17 cellular contexts compared by ENCODE assay signal in genomic region chr1:236545621-236546169, GRCh38. TPM values are rescaled to one million over a fixed set of nuclear protein-coding genes. Genes with fewer than 3 reads are reported as not detected.
DNase-seq lines count a peak whose midpoint lies in the region; ATAC-seq, FAIRE-seq and TF ChIP-seq lines count a peak whose summit lies in the region.
"Had no signal": no experiment of that assay in that cellular context is flagged by ENCODE, and none has a peak within 500 bp of the region (broad histone marks: within the 10 kb centered on the region; RNA-seq: fewer than 3 reads in every experiment).

No MANE protein-coding gene starts in this region.

- no peaks in the 10 kb centered on the region for H4K20me1 ChIP-seq in HepG2 (ENCODE audit: insufficient read depth, low read length)

- BruUV-seq in HepG2 (replicated peaks; lab: Mats Ljungman, UMichigan): no TSS peak

- ATAC-seq in HepG2: no peak
- ATAC-seq in right lobe of liver: no peak

- no peaks in the 10 kb centered on the region for H3K79me2 ChIP-seq in HepG2 (ENCODE audit: insufficient read depth, low read length)

- in situ Hi-C loops in HepG2 (cut with HindIII; ENCODE audit: extremely low pct_ligation_motif_present, low pct_unique_long_range_greater_than_20kb): no loop called here

- no peaks in the 10 kb centered on the region for H3K9me3 Mint-ChIP-seq in activated CD4-positive, alpha-beta memory T cell treated with anti-CD3 and anti-CD28 coated beads, Interleukin-2, amount 10 ng/mL, durations not matched to agents 7 days and 5 days
- H3K9me3 Mint-ChIP-seq in immature natural killer cell: no peaks in the 10 kb centered on the region

- H3K4me3 Mint-ChIP-seq in activated CD4-positive, alpha-beta memory T cell treated with anti-CD3 and anti-CD28 coated beads, Interleukin-2, amount 10 ng/mL, durations not matched to agents 7 days and 5 days: no peak overlapping the region
- H3K4me3 Mint-ChIP-seq in immature natural killer cell: no peak overlapping the region

- FAIRE-seq in HepG2 (lab: Jason Lieb, UNC): no peak
- FAIRE-seq: GM12892, H1 had no signal

- H3K27me3 ChIP-seq in HepG2 (ENCODE audit: control insufficient read depth in 1 of 2, insufficient read depth in 2 of 2, low read length in 2 of 2) (no peaks in the 10 kb centered on the region), right lobe of liver (no peaks in the 10 kb centered on the region), spleen (replicated peaks in 1 of 7) (no peaks in the 10 kb centered on the region)
- H3K27me3 ChIP-seq: suprapubic skin had no signal

- H3K9ac ChIP-seq in HepG2 (ENCODE audit: insufficient read depth, low read depth, low read length): no peak overlapping the region

- no peak overlapping the region for H3K27ac ChIP-seq in HepG2 (ENCODE audit: extremely low read length, insufficient read depth, low read length)
- no peak overlapping the region for H3K27ac ChIP-seq in right lobe of liver
- peak overlapping the region in 3 of 8 donors; percentile 16 to 68 (median 26) for H3K27ac ChIP-seq in spleen
- H3K27ac ChIP-seq: coronary artery, suprapubic skin, WERI-Rb-1 had no signal

- H3K36me3 ChIP-seq in HepG2 (replicated peaks in 1 of 2; ENCODE audit: control insufficient read depth in 1 of 2, insufficient read depth in 2 of 2, low read length in 2 of 2) (peaks cover 49 to 96% of the 10 kb centered on the region in 2 experiments), right lobe of liver (peaks cover 7 to 85% (median 46%) of the 10 kb centered on the region in 4 donors), spleen (peaks cover 12 to 100% (median 99%) of the 10 kb centered on the region in 6 donors)

- H3K4me1 Mint-ChIP-seq in activated CD4-positive, alpha-beta memory T cell treated with anti-CD3 and anti-CD28 coated beads, Interleukin-2, amount 10 ng/mL, durations not matched to agents 7 days and 5 days: peaks cover 34% of the 10 kb centered on the region
- peaks cover 12 to 24% of the 10 kb centered on the region in 2 donors for H3K4me1 Mint-ChIP-seq in immature natural killer cell

- peaks cover 87% of the 10 kb centered on the region for H3K36me3 Mint-ChIP-seq in activated CD4-positive, alpha-beta memory T cell treated with anti-CD3 and anti-CD28 coated beads, Interleukin-2, amount 10 ng/mL, durations not matched to agents 7 days and 5 days (ENCODE audit: low read depth)
- peaks cover 36 to 80% (median 54%) of the 10 kb centered on the region in 3 donors for H3K36me3 Mint-ChIP-seq in immature natural killer cell

- 75% methylated on average over 3 of the region's 3 CpGs for WGBS in HepG2 (ENCODE audit: low lambda C conversion rate)
- 55% methylated on average over 3 of the region's 3 CpGs for WGBS in right lobe of liver (ENCODE audit: insufficient coverage, low coverage, low lambda C conversion rate, missing lambda C conversion rate)
- WGBS in spleen, 5 donors: 65 to 74% (median 70%) methylated on average over 3 of the region's 3 CpGs

- H3K9me3 ChIP-seq in HepG2 (ENCODE audit: low read length) (no peaks in the 10 kb centered on the region), right lobe of liver (no peaks in the 10 kb centered on the region), spleen (no peaks in the 10 kb centered on the region)
- H3K9me3 ChIP-seq: suprapubic skin had no signal

- H3K27ac Mint-ChIP-seq in activated CD4-positive, alpha-beta memory T cell treated with anti-CD3 and anti-CD28 coated beads, Interleukin-2, amount 10 ng/mL, durations not matched to agents 7 days and 5 days: peak overlapping the region; percentile 75
- peak overlapping the region; percentile 6 to 89 (median 46) for H3K27ac Mint-ChIP-seq in immature natural killer cell

- no peaks in the 10 kb centered on the region for H3K27me3 Mint-ChIP-seq in activated CD4-positive, alpha-beta memory T cell treated with anti-CD3 and anti-CD28 coated beads, Interleukin-2, amount 10 ng/mL, durations not matched to agents 7 days and 5 days
- H3K27me3 Mint-ChIP-seq in immature natural killer cell (ENCODE audit: low read depth in 3 of 3): peaks cover 0 to 4% (median 0%) of the 10 kb centered on the region in 3 donors

- no peak for TF ChIP-seq RAD21 in HepG2 (CRISPR knock-in tag; IDR thresholded peaks at IDR 0.05)

- H3K4me1 ChIP-seq in HepG2 (ENCODE audit: insufficient read depth, low read length): no peaks in the 10 kb centered on the region
- H3K4me1 ChIP-seq in right lobe of liver: no peaks in the 10 kb centered on the region
- H3K4me1 ChIP-seq in spleen: peaks cover 0 to 15% (median 9%) of the 10 kb centered on the region in 6 donors

- TF ChIP-seq EP300 in HepG2 (IDR thresholded peaks at IDR 0.05; ENCODE audit: low read depth in 2 of 2, low read length in 2 of 2): no peak
- TF ChIP-seq EP300 in HepG2 (CRISPR knock-in tag; IDR thresholded peaks at IDR 0.05; ENCODE audit: borderline replicate concordance): no peak

- intact Hi-C loops in HepG2 (cut with micrococcal nuclease; ENCODE audit: unreplicated experiment) (no loop called here), right lobe of liver (cut with DNase I) (no loop called here), spleen (cut with DNase I; ENCODE audit: low total_unique reads) (no loop called here)

- DNase-seq in HepG2 (ENCODE audit: low spot score): no peak
- no peak for DNase-seq in right lobe of liver
- DNase-seq in activated CD4-positive, alpha-beta memory T cell treated with anti-CD3 and anti-CD28 coated beads, Interleukin-2, amount 10 ng/mL, durations not matched to agents 7 days and 5 days: no peak
- no peak for DNase-seq in immature natural killer cell
- DNase-seq in activated CD8-positive, alpha-beta memory T cell treated with anti-CD3 and anti-CD28 coated beads, Interleukin-2, amount 50 U/mL, for 48 hours: no peak
- no peak for DNase-seq in NCI-H82 treated with DMSO at 0.1 percent for 48 hours (lab: John Stamatoyannopoulos, UW; ENCODE audit: unreplicated experiment)
- no peak for DNase-seq in spleen
- DNase-seq: activated T-cell treated with anti-CD3 and anti-CD28 coated beads for 4 hours, GDM1, NCI-H1048, NCI-H526 treated with DMSO at 0.1 percent for 48 hours, retina, WERI-Rb-1 had no signal

- POLR2A ChIA-PET in HepG2 (lab: Yijun Ruan, JAX): interaction anchor here (1.3 kb wide), 1 partner anchor 50 kb away, joined by 3 read pairs; no protein-coding TSS in a partner anchor
- POLR2A ChIA-PET in activated CD4-positive, alpha-beta memory T cell treated with anti-CD3 and anti-CD28 coated beads, Interleukin-2, amount 10 ng/mL, durations not matched to agents 7 days and 5 days (lab: Charles Lee): interaction anchor here (1.3 kb wide), 1 partner anchor 21 kb away, joined by 6 read pairs; no protein-coding TSS in a partner anchor

- CTCF ChIA-PET in HepG2 (lab: Yijun Ruan, JAX; ENCODE audit: low intra/inter-chr PET ratio, low total read pairs): no interaction called here
- CTCF ChIA-PET in activated CD4-positive, alpha-beta memory T cell treated with anti-CD3 and anti-CD28 coated beads, Interleukin-2, amount 10 ng/mL, durations not matched to agents 7 days and 5 days (lab: Charles Lee): no interaction called here

- H3K4me2 ChIP-seq in HepG2 (ENCODE audit: low read depth, low read length): no peak overlapping the region

- TF ChIP-seq CTCF in HepG2 (CRISPR knock-in tag; IDR thresholded peaks at IDR 0.05): no peak
- no peak for TF ChIP-seq CTCF in right lobe of liver (IDR thresholded peaks at IDR 0.05)
- TF ChIP-seq CTCF in spleen (IDR thresholded peaks at IDR 0.05 in 8 of 11, conservative IDR thresholded peaks at IDR 0.05 in 3 of 11): no peak

- H2AFZ ChIP-seq in HepG2 (ENCODE audit: low read length): no peak overlapping the region

- TF ChIP-seq POLR2A in HepG2 (IDR thresholded peaks at IDR 0.05; ENCODE audit: insufficient read depth in 1 of 2, low read depth in 2 of 2, low read length in 2 of 2) (no peak), right lobe of liver (IDR thresholded peaks at IDR 0.05) (no peak), spleen (IDR thresholded peaks at IDR 0.05) (no peak)

- H3K4me3 ChIP-seq in HepG2 (replicated peaks in 1 of 3; ENCODE audit: insufficient read depth in 1 of 3, low read depth in 2 of 3, low read length in 3 of 3) (no peak overlapping the region), right lobe of liver (no peak overlapping the region), spleen (no peak overlapping the region)
- H3K4me3 ChIP-seq: coronary artery, suprapubic skin had no signal

RNA-seq across cellular contexts. Expression of gene LGALS8, which starts 21.9 kb away (rescaled TPM):
- total RNA-seq in HepG2 (2016; rRNA removed; fragmentation: Illumina TruSeq; extraction: Trizol) (29.3 and 42.1 TPM in 2 replicates), right lobe of liver (10 to 100 TPM; 30.4 to 69.3 (median 42.3) TPM), spleen (100 to 1,000 TPM; 128 to 276 (median 155) TPM)
- total RNA-seq in HepG2 (2016; cell fraction: cytosol; rRNA removed; fragmentation: Illumina TruSeq; extraction: Trizol; ENCODE audit: low read depth): 8.7 and 9.3 TPM in 2 replicates
- total RNA-seq in HepG2 (2016; cell fraction: insoluble cytoplasmic fraction; rRNA removed; fragmentation: Illumina TruSeq; extraction: Trizol): 33.2 and 42.9 TPM in 2 replicates
- total RNA-seq in HepG2 (2016; cell fraction: membrane; rRNA removed; fragmentation: Illumina TruSeq; extraction: Trizol): 9.5 and 12.0 TPM in 2 replicates
- 34.9 and 35.8 TPM in 2 replicates for total RNA-seq in HepG2 (2016; cell fraction: nucleus; rRNA removed; fragmentation: Illumina TruSeq; extraction: Trizol)
- polyA plus RNA-seq in HepG2 (2011; rRNA removed) (139 and 185 TPM in 2 replicates), immature natural killer cell (10 to 100 TPM; 24.9 to 43.6 (median 26.6) TPM), spleen (10 to 100 TPM; 18.4 to 33.4 (median 25.6) TPM)
- 73.1 and 90.2 TPM in 2 replicates for polyA plus RNA-seq in HepG2 (2011; cell fraction: cytosol; rRNA removed)
- 364 and 373 TPM in 2 replicates for polyA plus RNA-seq in HepG2 (2011; cell fraction: nucleus; rRNA removed)
- polyA plus RNA-seq in HepG2 (2012): 85.0 and 141 TPM in 2 replicates
- polyA plus RNA-seq in HepG2 (2016; cell fraction: cytosol; fragmentation: Illumina TruSeq; extraction: Trizol; ENCODE audit: low read depth): 3.5 and 4.0 TPM in 2 replicates
- polyA plus RNA-seq in HepG2 (2016; cell fraction: insoluble cytoplasmic fraction; fragmentation: Illumina TruSeq; extraction: Trizol; ENCODE audit: low read depth): 37.9 and 40.2 TPM in 2 replicates
- 5.3 and 7.0 TPM in 2 replicates for polyA plus RNA-seq in HepG2 (2016; cell fraction: membrane; fragmentation: Illumina TruSeq; extraction: Trizol; ENCODE audit: low read depth)
- 40.4 and 41.7 TPM in 2 replicates for polyA plus RNA-seq in HepG2 (2016; cell fraction: nucleus; fragmentation: Illumina TruSeq; extraction: Trizol; ENCODE audit: insufficient read depth, low read depth)
- polyA minus RNA-seq in HepG2 (2011; rRNA and poly(A)+ RNA removed; ENCODE audit: low replicate concordance): 0.05 and 121 TPM in 2 replicates
- 79.2 and 81.2 TPM in 2 replicates for polyA minus RNA-seq in HepG2 (2011; cell fraction: cytosol; rRNA and poly(A)+ RNA removed)
- 325 and 368 TPM in 2 replicates for polyA minus RNA-seq in HepG2 (2011; cell fraction: nucleus; rRNA and poly(A)+ RNA removed)
- total RNA-seq in activated CD4-positive, alpha-beta memory T cell treated with anti-CD3 and anti-CD28 coated beads, Interleukin-2, amount 10 ng/mL, durations not matched to agents 7 days and 5 days: 100 to 1,000 TPM; 145 to 146 TPM

RNA-seq across cellular contexts. Expression of gene HEATR1, which starts 58.6 kb away (rescaled TPM):
- total RNA-seq in HepG2 (2016; rRNA removed; fragmentation: Illumina TruSeq; extraction: Trizol) (45.8 and 80.3 TPM in 2 replicates), right lobe of liver (10 to 100 TPM in 5 of 6 experiments, 1 to 10 TPM in 1; 7.0 to 14.1 (median 12.4) TPM), spleen (10 to 100 TPM; 26.9 to 51.4 (median 35.3) TPM)
- 3.3 and 4.0 TPM in 2 replicates for total RNA-seq in HepG2 (2016; cell fraction: cytosol; rRNA removed; fragmentation: Illumina TruSeq; extraction: Trizol; ENCODE audit: low read depth)
- total RNA-seq in HepG2 (2016; cell fraction: insoluble cytoplasmic fraction; rRNA removed; fragmentation: Illumina TruSeq; extraction: Trizol): 46.8 and 70.3 TPM in 2 replicates
- 14.0 and 16.3 TPM in 2 replicates for total RNA-seq in HepG2 (2016; cell fraction: membrane; rRNA removed; fragmentation: Illumina TruSeq; extraction: Trizol)
- 80.1 and 83.0 TPM in 2 replicates for total RNA-seq in HepG2 (2016; cell fraction: nucleus; rRNA removed; fragmentation: Illumina TruSeq; extraction: Trizol)
- polyA plus RNA-seq in HepG2 (2011; rRNA removed) (7.9 and 10.2 TPM in 2 replicates), immature natural killer cell (10 to 100 TPM in 1 of 3 donors, 1 to 10 TPM in 2; 3.8 to 11.6 (median 4.6) TPM), spleen (1 to 10 TPM; 5.0 to 5.8 (median 5.4) TPM)
- 4.5 and 5.9 TPM in 2 replicates for polyA plus RNA-seq in HepG2 (2011; cell fraction: cytosol; rRNA removed)
- polyA plus RNA-seq in HepG2 (2011; cell fraction: nucleus; rRNA removed): 15.0 and 17.4 TPM in 2 replicates
- 15.2 and 15.8 TPM in 2 replicates for polyA plus RNA-seq in HepG2 (2012)
- polyA plus RNA-seq in HepG2 (2016; cell fraction: cytosol; fragmentation: Illumina TruSeq; extraction: Trizol; ENCODE audit: low read depth): 0.71 and 0.78 TPM in 2 replicates
- polyA plus RNA-seq in HepG2 (2016; cell fraction: insoluble cytoplasmic fraction; fragmentation: Illumina TruSeq; extraction: Trizol; ENCODE audit: low read depth): 25.2 and 26.0 TPM in 2 replicates
- polyA plus RNA-seq in HepG2 (2016; cell fraction: membrane; fragmentation: Illumina TruSeq; extraction: Trizol; ENCODE audit: low read depth): 1.9 and 2.4 TPM in 2 replicates
- polyA plus RNA-seq in HepG2 (2016; cell fraction: nucleus; fragmentation: Illumina TruSeq; extraction: Trizol; ENCODE audit: insufficient read depth, low read depth): 32.3 and 34.0 TPM in 2 replicates
- 33.6 and 95.0 TPM in 2 replicates for polyA minus RNA-seq in HepG2 (2011; rRNA and poly(A)+ RNA removed; ENCODE audit: low replicate concordance)
- polyA minus RNA-seq in HepG2 (2011; cell fraction: cytosol; rRNA and poly(A)+ RNA removed): 29.4 and 31.8 TPM in 2 replicates
- polyA minus RNA-seq in HepG2 (2011; cell fraction: nucleus; rRNA and poly(A)+ RNA removed): 86.9 and 107 TPM in 2 replicates
- total RNA-seq in activated CD4-positive, alpha-beta memory T cell treated with anti-CD3 and anti-CD28 coated beads, Interleukin-2, amount 10 ng/mL, durations not matched to agents 7 days and 5 days: 10 to 100 TPM; 32.9 to 33.9 TPM
